In the genomic region with DNA sequence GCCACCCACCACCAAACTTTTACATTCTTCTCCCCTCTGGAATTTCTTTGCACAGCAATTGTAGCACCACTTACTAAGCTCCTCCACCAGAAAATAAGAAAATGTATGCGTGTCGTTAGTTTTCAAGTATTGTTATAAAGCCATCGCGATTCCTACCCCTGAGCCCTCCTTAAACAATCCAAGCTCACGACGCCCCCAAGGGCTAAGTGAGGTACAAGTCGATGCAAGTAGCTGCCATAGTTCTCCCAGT, we compare ENCODE assay signal across 8 cellular contexts. TPM values are rescaled to one million over a fixed set of nuclear protein-coding genes. Genes with fewer than 3 reads are reported as not detected.
DNase-seq lines count a peak whose midpoint lies in the region; ATAC-seq and TF ChIP-seq lines count a peak whose summit lies in the region.

No MANE protein-coding gene starts in this region.

- H3K79me2 ChIP-seq in neural cell (replicated peaks; ENCODE audit: insufficient read depth, low read length), result peaks cover 17% of the 10 kb centered on the region

- no peak for TF ChIP-seq RAD21 in neural cell (conservative IDR thresholded peaks at IDR 0.05)

- no peaks in the 10 kb centered on the region for H3K9me2 ChIP-seq in neural cell (ENCODE audit: insufficient read depth, low read length)

- H3K4me3 ChIP-seq in endocrine pancreas (ENCODE audit: control insufficient read depth, insufficient read depth, low read length) (peak overlapping the region; percentile 69), neural cell (ENCODE audit: low read length) (peak overlapping the region; percentile 97)

- TF ChIP-seq EP300 in neural cell (conservative IDR thresholded peaks at IDR 0.05; ENCODE audit: poor library complexity, severe bottlenecking), result no peak

- H3K4me2 ChIP-seq in neural cell (ENCODE audit: low read length), result peak overlapping the region; percentile 82

- H3K4me1 Mint-ChIP-seq in activated CD4-positive, alpha-beta T cell treated with anti-CD3 and anti-CD28 coated beads, Interleukin-2, amount 10 ng/mL, durations not matched to agents 24 days and 14 days, result peaks cover 40% of the 10 kb centered on the region

- peak overlapping the region; percentile 83 for H3K4me3 Mint-ChIP-seq in activated CD4-positive, alpha-beta T cell treated with anti-CD3 and anti-CD28 coated beads, Interleukin-2, amount 10 ng/mL, durations not matched to agents 24 days and 14 days

- no peak overlapping the region for H2AFZ ChIP-seq in neural cell (ENCODE audit: low read depth, low read length)

- peak overlapping the region; percentile 78 for H3K27ac Mint-ChIP-seq in activated CD4-positive, alpha-beta T cell treated with anti-CD3 and anti-CD28 coated beads, Interleukin-2, amount 10 ng/mL, durations not matched to agents 24 days and 14 days

- peaks cover 26% of the 10 kb centered on the region for H3K36me3 Mint-ChIP-seq in activated CD4-positive, alpha-beta T cell treated with anti-CD3 and anti-CD28 coated beads, Interleukin-2, amount 10 ng/mL, durations not matched to agents 24 days and 14 days (ENCODE audit: low read depth)

- H3K4me1 ChIP-seq in endocrine pancreas (ENCODE audit: control insufficient read depth, insufficient read depth, low read length), result no peaks in the 10 kb centered on the region

- no peak for DNase-seq in activated CD4-positive, alpha-beta T cell treated with anti-CD3 and anti-CD28 coated beads, Interleukin-2, amount 10 ng/mL, durations not matched to agents 24 days and 14 days
- no peak for DNase-seq in activated CD4-positive, alpha-beta T cell treated with anti-CD3 and anti-CD28 coated beads for 4 hours
- DNase-seq in RPMI8226 (peak; percentile 10), COLO829 (ENCODE audit: low spot score) (no peak)
- no peak for DNase-seq in activated CD4-positive, CD25-positive, alpha-beta regulatory T cell treated with anti-CD3 and anti-CD28 coated beads, Interleukin-2, amount 50 U/mL, for 72 hours

- H3F3A ChIP-seq in neural cell (ENCODE audit: insufficient read depth, low read length, poor library complexity, severe bottlenecking), result peaks cover 3% of the 10 kb centered on the region

- H3K9ac ChIP-seq in endocrine pancreas (ENCODE audit: control insufficient read depth, insufficient read depth, low read length) (no peak overlapping the region), neural cell (ENCODE audit: low read length) (peak overlapping the region; percentile 93)

- H3K9me3 Mint-ChIP-seq in activated CD4-positive, alpha-beta T cell treated with anti-CD3 and anti-CD28 coated beads, Interleukin-2, amount 10 ng/mL, durations not matched to agents 24 days and 14 days, result no peaks in the 10 kb centered on the region

- no peak for ATAC-seq in HG03571 (IDR thresholded peaks at IDR 0.05; ENCODE audit: unreplicated experiment)

- intact Hi-C loops in activated CD4-positive, alpha-beta T cell treated with anti-CD3 and anti-CD28 coated beads, Interleukin-2, amount 10 ng/mL, durations not matched to agents 24 days and 14 days (cut with micrococcal nuclease), result loop anchor here (1.0 to 2.0 kb wide), 2 partner anchors 13 to 54 kb away; no protein-coding TSS in a partner anchor

- peaks cover 20% of the 10 kb centered on the region for H3K27me3 Mint-ChIP-seq in activated CD4-positive, alpha-beta T cell treated with anti-CD3 and anti-CD28 coated beads, Interleukin-2, amount 10 ng/mL, durations not matched to agents 24 days and 14 days

- H3K9me3 ChIP-seq in endocrine pancreas (ENCODE audit: control insufficient read depth, low read length) (no peaks in the 10 kb centered on the region), neural cell (ENCODE audit: low read length) (no peaks in the 10 kb centered on the region)

- no peaks in the 10 kb centered on the region for H4K20me1 ChIP-seq in neural cell (ENCODE audit: insufficient read depth)

- no peaks in the 10 kb centered on the region for H3K27me3 ChIP-seq in endocrine pancreas (ENCODE audit: control insufficient read depth, insufficient read depth, low read length)
- H3K27me3 ChIP-seq in neural cell (ENCODE audit: insufficient read depth, low read depth, low read length), result peaks cover 47% of the 10 kb centered on the region

- peak overlapping the region; percentile 55 for H3K27ac ChIP-seq in neural cell (ENCODE audit: low read length)

- no peaks in the 10 kb centered on the region for H3K36me3 ChIP-seq in endocrine pancreas (ENCODE audit: control insufficient read depth, insufficient read depth, low read length)
- H3K36me3 ChIP-seq in neural cell (ENCODE audit: insufficient read depth, low read length), result no peaks in the 10 kb centered on the region

- no peak for TF ChIP-seq CTCF in neural cell (IDR thresholded peaks at IDR 0.05; ENCODE audit: poor library complexity, severe bottlenecking)

TF ChIP-seq in neural cell, 6 proteins besides CTCF, POLR2A, EP300 and RAD21:
- TF ChIP-seq SMC3 (conservative IDR thresholded peaks at IDR 0.05; ENCODE audit: poor library complexity) (no peak), MXI1 (conservative IDR thresholded peaks at IDR 0.05; ENCODE audit: poor library complexity, severe bottlenecking) (no peak), EZH2 (IDR thresholded peaks at IDR 0.05; ENCODE audit: borderline replicate concordance, insufficient read depth, low read length, poor library complexity, severe bottlenecking) (no peak), POLR2AphosphoS5 (IDR thresholded peaks at IDR 0.05) (no peak), TAF1 (IDR thresholded peaks at IDR 0.05; ENCODE audit: low read depth) (no peak)
- TF ChIP-seq, protein P1, sequence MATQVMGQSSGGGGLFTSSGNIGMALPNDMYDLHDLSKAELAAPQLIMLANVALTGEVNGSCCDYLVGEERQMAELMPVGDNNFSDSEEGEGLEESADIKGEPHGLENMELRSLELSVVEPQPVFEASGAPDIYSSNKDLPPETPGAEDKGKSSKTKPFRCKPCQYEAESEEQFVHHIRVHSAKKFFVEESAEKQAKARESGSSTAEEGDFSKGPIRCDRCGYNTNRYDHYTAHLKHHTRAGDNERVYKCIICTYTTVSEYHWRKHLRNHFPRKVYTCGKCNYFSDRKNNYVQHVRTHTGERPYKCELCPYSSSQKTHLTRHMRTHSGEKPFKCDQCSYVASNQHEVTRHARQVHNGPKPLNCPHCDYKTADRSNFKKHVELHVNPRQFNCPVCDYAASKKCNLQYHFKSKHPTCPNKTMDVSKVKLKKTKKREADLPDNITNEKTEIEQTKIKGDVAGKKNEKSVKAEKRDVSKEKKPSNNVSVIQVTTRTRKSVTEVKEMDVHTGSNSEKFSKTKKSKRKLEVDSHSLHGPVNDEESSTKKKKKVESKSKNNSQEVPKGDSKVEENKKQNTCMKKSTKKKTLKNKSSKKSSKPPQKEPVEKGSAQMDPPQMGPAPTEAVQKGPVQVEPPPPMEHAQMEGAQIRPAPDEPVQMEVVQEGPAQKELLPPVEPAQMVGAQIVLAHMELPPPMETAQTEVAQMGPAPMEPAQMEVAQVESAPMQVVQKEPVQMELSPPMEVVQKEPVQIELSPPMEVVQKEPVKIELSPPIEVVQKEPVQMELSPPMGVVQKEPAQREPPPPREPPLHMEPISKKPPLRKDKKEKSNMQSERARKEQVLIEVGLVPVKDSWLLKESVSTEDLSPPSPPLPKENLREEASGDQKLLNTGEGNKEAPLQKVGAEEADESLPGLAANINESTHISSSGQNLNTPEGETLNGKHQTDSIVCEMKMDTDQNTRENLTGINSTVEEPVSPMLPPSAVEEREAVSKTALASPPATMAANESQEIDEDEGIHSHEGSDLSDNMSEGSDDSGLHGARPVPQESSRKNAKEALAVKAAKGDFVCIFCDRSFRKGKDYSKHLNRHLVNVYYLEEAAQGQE (IDR thresholded peaks at IDR 0.05; ENCODE audit: borderline replicate concordance), result no peak

RNA-seq across cellular contexts. Expression of a gene that starts 1.3 kb away (rescaled TPM):
- 8.7 and 9.8 TPM in 2 replicates for total RNA-seq in activated CD4-positive, alpha-beta T cell treated with anti-CD3 and anti-CD28 coated beads, Interleukin-2, amount 10 ng/mL, durations not matched to agents 24 days and 14 days
- polyA plus RNA-seq in neural cell, result 13.9 and 18.5 TPM in 2 replicates
- polyA minus RNA-seq in neural cell, result 22.9 and 26.1 TPM in 2 replicates

RNA-seq across cellular contexts. Expression of a gene that starts 14.2 kb away (rescaled TPM):
- 2.0 and 2.5 TPM in 2 replicates for total RNA-seq in activated CD4-positive, alpha-beta T cell treated with anti-CD3 and anti-CD28 coated beads, Interleukin-2, amount 10 ng/mL, durations not matched to agents 24 days and 14 days
- 10.8 and 12.1 TPM in 2 replicates for polyA plus RNA-seq in neural cell
- 19.0 and 24.8 TPM in 2 replicates for polyA minus RNA-seq in neural cell

RNA-seq across cellular contexts. Expression of a gene that starts 40.8 kb away (rescaled TPM):
- total RNA-seq in activated CD4-positive, alpha-beta T cell treated with anti-CD3 and anti-CD28 coated beads, Interleukin-2, amount 10 ng/mL, durations not matched to agents 24 days and 14 days, result 26.4 and 30.7 TPM in 2 replicates
- polyA plus RNA-seq in neural cell, result 5.2 and 8.3 TPM in 2 replicates
- polyA minus RNA-seq in neural cell, result 8.3 and 8.9 TPM in 2 replicates
